9 cellular contexts compared by ENCODE assay signal in genomic region chr3:43995929-43996378, GRCh38.
DNase-seq lines count a peak whose midpoint lies in the region; ATAC-seq and TF ChIP-seq lines count a peak whose summit lies in the region.
"Had no signal": no experiment of that assay in that cellular context is flagged by ENCODE, and none has a peak within 500 bp of the region (broad histone marks: within the 10 kb centered on the region; RNA-seq: fewer than 3 reads in every experiment).

No MANE protein-coding gene starts in this region.

- H3K4me3 ChIP-seq in iPS DF 6.9 (ENCODE audit: low read length), result peak overlapping the region; percentile 43; the same call in 1 of the 2 replicates
- peak overlapping the region; percentile 29 for H3K4me3 ChIP-seq in suprapubic skin
- H3K4me3 ChIP-seq: body of pancreas had no signal

- CTCF ChIA-PET in activated CD4-positive, alpha-beta memory T cell treated with anti-CD3 and anti-CD28 coated beads for 36 hours (lab: Charles Lee), result no interaction called here

- H3K27me3 ChIP-seq in iPS DF 6.9 (ENCODE audit: control insufficient read depth, insufficient read depth, low read length) (peaks cover 45% of the 10 kb centered on the region), suprapubic skin (peaks cover 96% of the 10 kb centered on the region)

- no peak for ATAC-seq in HG03432 (IDR thresholded peaks at IDR 0.05; ENCODE audit: unreplicated experiment)

- no peak for TF ChIP-seq CTCF in suprapubic skin (IDR thresholded peaks at IDR 0.05)

- H3K36me3 ChIP-seq in iPS DF 6.9 (ENCODE audit: control insufficient read depth, insufficient read depth, low read length) (no peaks in the 10 kb centered on the region), suprapubic skin (no peaks in the 10 kb centered on the region)

- intact Hi-C loops in activated CD4-positive, alpha-beta memory T cell treated with anti-CD3 and anti-CD28 coated beads for 36 hours (cut with micrococcal nuclease), result loop anchor here (2.0 to 10.0 kb wide), 3 partner anchors 101 to 203 kb away; no protein-coding TSS in a partner anchor

- TF ChIP-seq EP300 in suprapubic skin (IDR thresholded peaks at IDR 0.05), result no peak

- no peak for TF ChIP-seq POLR2A in suprapubic skin (IDR thresholded peaks at IDR 0.05)

- H3K4me3 Mint-ChIP-seq in activated T-cell treated with anti-CD3 and anti-CD28 coated beads, Interleukin-2, amount 50 U/mL, for 24 hours, result peak overlapping the region; percentile 69
- H3K4me3 Mint-ChIP-seq in activated CD4-positive, alpha-beta memory T cell treated with anti-CD3 and anti-CD28 coated beads for 36 hours, result peak overlapping the region; percentile 58

- H3K36me3 Mint-ChIP-seq in activated T-cell treated with anti-CD3 and anti-CD28 coated beads, Interleukin-2, amount 50 U/mL, for 24 hours (ENCODE audit: low read depth), result no peaks in the 10 kb centered on the region
- peaks cover 1% of the 10 kb centered on the region for H3K36me3 Mint-ChIP-seq in activated CD4-positive, alpha-beta memory T cell treated with anti-CD3 and anti-CD28 coated beads for 36 hours

- DNase-seq in activated T-cell treated with anti-CD3 and anti-CD28 coated beads, Interleukin-2, amount 50 U/mL, for 24 hours, result peak; percentile 51
- DNase-seq in activated T-cell treated with anti-CD3 and anti-CD28 coated beads for 4 hours (no peak), iPS DF 6.9 (ENCODE audit: low read depth, low spot score) (no peak), suprapubic skin (ENCODE audit: low spot score in 2 of 2) (no peak), NCI-H446 (lab: John Stamatoyannopoulos, UW) (no peak), AG20443 (ENCODE audit: low spot score) (no peak)
- peak; percentile 30 for DNase-seq in activated CD4-positive, alpha-beta memory T cell treated with anti-CD3 and anti-CD28 coated beads for 36 hours

- peaks cover 91% of the 10 kb centered on the region for H3K27me3 Mint-ChIP-seq in activated T-cell treated with anti-CD3 and anti-CD28 coated beads, Interleukin-2, amount 50 U/mL, for 24 hours
- peaks cover 74% of the 10 kb centered on the region for H3K27me3 Mint-ChIP-seq in activated CD4-positive, alpha-beta memory T cell treated with anti-CD3 and anti-CD28 coated beads for 36 hours

- WGBS in iPS DF 6.9 (ENCODE audit: insufficient coverage, insufficient read length), result no CpG with 5 or more reads among the region's 18 CpGs
- 2% methylated on average over 18 of the region's 18 CpGs for WGBS in suprapubic skin

- H3K4me1 ChIP-seq in iPS DF 6.9 (ENCODE audit: control insufficient read depth, insufficient read depth, low read length), result peaks cover 9% of the 10 kb centered on the region
- H3K4me1 ChIP-seq in suprapubic skin, result peaks cover 52% of the 10 kb centered on the region

- POLR2A ChIA-PET in activated CD4-positive, alpha-beta memory T cell treated with anti-CD3 and anti-CD28 coated beads for 36 hours (lab: Charles Lee), result no interaction called here

- H3K9me3 ChIP-seq in iPS DF 6.9 (ENCODE audit: control insufficient read depth, insufficient read depth, low read length) (no peaks in the 10 kb centered on the region), suprapubic skin (no peaks in the 10 kb centered on the region)
- H3K9me3 ChIP-seq: body of pancreas had no signal

- no peak overlapping the region for H3K27ac ChIP-seq in iPS DF 6.9 (ENCODE audit: low read length)
- no peak overlapping the region for H3K27ac ChIP-seq in suprapubic skin
- H3K27ac ChIP-seq: body of pancreas had no signal

- peaks cover 40% of the 10 kb centered on the region for H3K4me1 Mint-ChIP-seq in activated T-cell treated with anti-CD3 and anti-CD28 coated beads, Interleukin-2, amount 50 U/mL, for 24 hours (ENCODE audit: low read depth)
- peaks cover 39% of the 10 kb centered on the region for H3K4me1 Mint-ChIP-seq in activated CD4-positive, alpha-beta memory T cell treated with anti-CD3 and anti-CD28 coated beads for 36 hours (ENCODE audit: low read depth)

- H3K9me3 Mint-ChIP-seq in activated T-cell treated with anti-CD3 and anti-CD28 coated beads, Interleukin-2, amount 50 U/mL, for 24 hours, result no peaks in the 10 kb centered on the region
- H3K9me3 Mint-ChIP-seq in activated CD4-positive, alpha-beta memory T cell treated with anti-CD3 and anti-CD28 coated beads for 36 hours, result peaks cover 3% of the 10 kb centered on the region

- no peak overlapping the region for H3K27ac Mint-ChIP-seq in activated T-cell treated with anti-CD3 and anti-CD28 coated beads, Interleukin-2, amount 50 U/mL, for 24 hours
- H3K27ac Mint-ChIP-seq in activated CD4-positive, alpha-beta memory T cell treated with anti-CD3 and anti-CD28 coated beads for 36 hours, result no peak overlapping the region

Comparison
In these comparisons a context has a peak if more than half of its experiments do, and no peak if none do; other contexts are left out.
1. DNase-seq: peak in activated T-cell treated with anti-CD3 and anti-CD28 coated beads, Interleukin-2, amount 50 U/mL, for 24 hours (single experiment) and activated CD4-positive, alpha-beta memory T cell treated with anti-CD3 and anti-CD28 coated beads for 36 hours (single experiment); none in activated T-cell treated with anti-CD3 and anti-CD28 coated beads for 4 hours (single experiment), iPS DF 6.9 (single experiment), suprapubic skin (0 of 2), NCI-H446 (0 of 2) and AG20443 (single experiment).